In the genomic region with DNA sequence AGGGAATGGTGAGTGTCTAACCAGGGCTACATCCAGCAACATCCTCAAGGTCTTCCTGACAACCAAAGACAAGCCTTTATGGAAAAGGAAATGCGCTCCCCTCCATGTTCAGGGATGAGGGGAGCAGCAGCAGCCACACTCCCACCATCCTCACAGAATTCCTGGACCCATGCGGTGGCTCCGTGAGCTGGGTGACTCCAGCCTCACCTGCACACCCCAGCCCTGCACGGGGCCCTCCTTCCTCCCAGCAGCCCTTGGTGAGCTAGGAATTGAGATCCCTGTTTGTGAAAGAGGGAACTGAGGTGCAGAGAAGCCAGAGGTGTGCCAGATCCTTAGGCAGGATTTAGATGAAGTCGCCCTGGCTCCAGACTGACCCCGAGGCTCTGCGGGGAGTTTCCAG, we compare ENCODE assay signal across 17 cellular contexts. TPM values are rescaled to one million over a fixed set of nuclear protein-coding genes. Genes with fewer than 3 reads are reported as not detected.
"Had no signal": no experiment of that assay in that cellular context is flagged by ENCODE, and none has a peak within 500 bp of the region (broad histone marks: within the 10 kb centered on the region; RNA-seq: fewer than 3 reads in every experiment).

No MANE protein-coding gene starts in this region.

- DNase-seq: activated B cell treated with CpG ODN at 0.5 μM for 24 hours; activated CD4-positive, alpha-beta T cell treated with anti-CD3 and anti-CD28 coated beads for 36 hours; activated CD4-positive, alpha-beta T cell treated with anti-CD3 and anti-CD28 coated beads, Interleukin-2, amount 50 U/mL, for 4 hours; activated CD8-positive, alpha-beta memory T cell treated with anti-CD3 and anti-CD28 coated beads for 24 hours; activated CD8-positive, alpha-beta memory T cell treated with anti-CD3 and anti-CD28 coated beads, Interleukin-2, amount 50 U/mL, for 4 hours; activated naive CD8-positive, alpha-beta T cell treated with anti-CD3 and anti-CD28 coated beads for 36 hours; activated T-cell treated with anti-CD3 and anti-CD28 coated beads, Interleukin-2, amount 50 U/mL, for 24 hours; cortex of kidney; endodermal cell; occipital lobe; retina; stimulated activated CD4-positive, alpha-beta T cell treated with anti-CD3 and anti-CD28 coated beads, Interleukin-1b, Interleukin-23, amount 100 ng/mL, for 48 hours; stimulated activated naive CD8-positive, alpha-beta T cell treated with anti-CD3 and anti-CD28 coated beads, Interleukin-15, amount 100 ng/mL, for 72 hours; T-helper 17 cell had no signal

- ATAC-seq: activated CD4-positive, alpha-beta T cell treated with anti-CD3 and anti-CD28 coated beads for 36 hours; activated T-helper 17 cell treated with anti-CD3 and anti-CD28 coated beads, Interleukin-2, amount 50 U/mL, for 72 hours; stimulated activated naive CD8-positive, alpha-beta T cell treated with anti-CD3 and anti-CD28 coated beads, Interleukin-15, amount 100 ng/mL, for 72 hours; T-helper 17 cell had no signal

- H3K27me3 ChIP-seq: tibial nerve had no signal

- H3K9me3 Mint-ChIP-seq: activated B cell treated with CpG ODN at 0.5 μM for 24 hours; activated naive CD8-positive, alpha-beta T cell treated with anti-CD3 and anti-CD28 coated beads for 36 hours; activated T-cell treated with anti-CD3 and anti-CD28 coated beads, Interleukin-2, amount 50 U/mL, for 24 hours; activated T-helper 17 cell treated with anti-CD3 and anti-CD28 coated beads, Interleukin-2, amount 50 U/mL, for 72 hours; endodermal cell; memory B cell; stimulated activated naive CD8-positive, alpha-beta T cell treated with anti-CD3 and anti-CD28 coated beads, Interleukin-15, amount 100 ng/mL, for 72 hours had no signal

- H3K27ac Mint-ChIP-seq: activated B cell treated with CpG ODN at 0.5 μM for 24 hours; activated CD4-positive, alpha-beta T cell treated with anti-CD3 and anti-CD28 coated beads for 36 hours; activated naive CD8-positive, alpha-beta T cell treated with anti-CD3 and anti-CD28 coated beads for 36 hours; memory B cell had no signal

- H3K4me3 ChIP-seq: tibial nerve had no signal

- H3K9me3 ChIP-seq: tibial nerve had no signal

- H3K27ac ChIP-seq: tibial nerve had no signal

RNA-seq across cellular contexts. Expression of gene GRIP2, which starts 52.3 kb away (rescaled TPM):
- total RNA-seq: activated B cell treated with CpG ODN at 0.5 μM for 24 hours; activated CD4-positive, alpha-beta T cell treated with anti-CD3 and anti-CD28 coated beads for 36 hours; activated naive CD8-positive, alpha-beta T cell treated with anti-CD3 and anti-CD28 coated beads for 36 hours had no signal
